In genomic region chr15:71219101-71219500, GRCh38 we compare ENCODE assay signal across 18 cellular contexts.
"Had no signal": no experiment of that assay in that cellular context is flagged by ENCODE, and none has a peak within 500 bp of the region (broad histone marks: within the 10 kb centered on the region; RNA-seq: fewer than 3 reads in every experiment).

No MANE protein-coding gene starts in this region.

- H3K36me3 ChIP-seq: cardiac muscle cell, upper lobe of right lung had no signal

- H3K27ac ChIP-seq: cardiac muscle cell, upper lobe of right lung had no signal

- H3K4me3 ChIP-seq: cardiac muscle cell, dorsolateral prefrontal cortex, upper lobe of right lung had no signal

- H3K4me2 ChIP-seq: SK-N-SH had no signal

- DNase-seq: activated CD4-positive, alpha-beta memory T cell treated with anti-CD3 and anti-CD28 coated beads for 36 hours; activated CD8-positive, alpha-beta memory T cell treated with anti-CD3 and anti-CD28 coated beads, Interleukin-2, amount 10 ng/mL, durations not matched to agents 7 days and 5 days; activated naive CD4-positive, alpha-beta T cell treated with anti-CD3 and anti-CD28 coated beads for 36 hours; activated T-cell treated with anti-CD3 and anti-CD28 coated beads, Interleukin-2, amount 50 U/mL, for 1 hour; dorsolateral prefrontal cortex; head of caudate nucleus; left colon; natural killer cell; nucleus accumbens; SK-N-SH; small intestine; stimulated activated CD4-positive, alpha-beta T cell treated with anti-CD3 and anti-CD28 coated beads, Interleukin-4, amount 100 ng/mL, for 24 hours; stimulated activated naive CD8-positive, alpha-beta T cell treated with anti-CD3 and anti-CD28 coated beads, Interleukin-15, Interleukin-2, amounts not matched to agents 100 U/mL and 50 U/mL, for 24 hours; T-cell; T-helper 9 cell; upper lobe of right lung had no signal

- ATAC-seq: activated CD8-positive, alpha-beta memory T cell treated with anti-CD3 and anti-CD28 coated beads, Interleukin-2, amount 10 ng/mL, durations not matched to agents 7 days and 5 days; left colon; natural killer cell; stimulated activated naive CD8-positive, alpha-beta T cell treated with anti-CD3 and anti-CD28 coated beads, Interleukin-15, Interleukin-2, amounts not matched to agents 100 U/mL and 50 U/mL, for 24 hours; T-cell had no signal

- H3K27me3 ChIP-seq: cardiac muscle cell, upper lobe of right lung had no signal

- FAIRE-seq: frontal cortex, small intestine had no signal

- H3K9me3 ChIP-seq: SK-N-SH, upper lobe of right lung had no signal
